ENCODE assay signal across 16 cellular contexts in the genomic region with DNA sequence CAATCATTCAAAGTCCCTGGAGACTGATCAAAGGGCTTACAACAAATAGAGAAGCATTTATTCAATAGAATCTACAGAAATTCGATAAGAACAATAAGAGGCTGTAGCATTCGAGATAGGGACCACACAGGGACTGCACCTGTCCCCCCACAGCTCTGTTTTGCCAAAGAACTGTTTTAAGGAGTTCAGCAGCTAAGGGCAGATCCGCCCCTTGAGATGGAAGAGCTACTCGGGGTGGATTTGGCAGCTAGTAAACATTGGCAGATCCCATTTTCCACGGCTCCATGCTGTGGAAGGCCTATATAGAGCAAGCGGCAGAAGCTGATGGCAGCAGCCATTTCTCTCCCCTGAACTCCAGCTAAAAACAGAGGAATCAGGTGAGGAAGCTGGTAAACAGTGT.
"Had no signal": no experiment of that assay in that cellular context is flagged by ENCODE, and none has a peak within 500 bp of the region (broad histone marks: within the 10 kb centered on the region; RNA-seq: fewer than 3 reads in every experiment).

No MANE protein-coding gene starts in this region.

- H3K27ac Mint-ChIP-seq: activated T-helper 1 cell treated with anti-CD3 and anti-CD28 coated beads, Interleukin-12 subunit alpha, Interleukin-12 subunit beta, Interleukin-2, Interleukin-4 antibody, amounts not matched to agents 30 ng/mL and 10 ng/mL and 1 ng/mL, durations not matched to agents 14 hours and 24 hours and 36 hours; nephron; stimulated activated naive B cell treated with anti-CD40 and anti-IgM and Interleukin-4, amounts not matched to agents 10 μg/mL and 1 μg/mL and 100 μg/mL, for 72 hours; WTC11 had no signal

- H3K9me3 Mint-ChIP-seq: activated T-helper 1 cell treated with anti-CD3 and anti-CD28 coated beads, Interleukin-12 subunit alpha, Interleukin-12 subunit beta, Interleukin-2, Interleukin-4 antibody, amounts not matched to agents 30 ng/mL and 10 ng/mL and 1 ng/mL, durations not matched to agents 14 hours and 24 hours and 36 hours had no signal

- ATAC-seq: WTC11 had no signal

- H3K4me3 Mint-ChIP-seq: activated T-helper 1 cell treated with anti-CD3 and anti-CD28 coated beads, Interleukin-12 subunit alpha, Interleukin-12 subunit beta, Interleukin-2, Interleukin-4 antibody, amounts not matched to agents 30 ng/mL and 10 ng/mL and 1 ng/mL, durations not matched to agents 14 hours and 24 hours and 36 hours; nephron; stimulated activated naive B cell treated with anti-CD40 and anti-IgM and Interleukin-4, amounts not matched to agents 10 μg/mL and 1 μg/mL and 100 μg/mL, for 72 hours; WTC11 had no signal

- DNase-seq: activated CD4-positive, alpha-beta T cell treated with anti-CD3 and anti-CD28 coated beads for 4 hours; activated CD8-positive, alpha-beta memory T cell treated with anti-CD3 and anti-CD28 coated beads, Interleukin-2, amount 50 U/mL, for 48 hours; activated naive CD4-positive, alpha-beta T cell; amniotic stem cell; cerebellar nuclear complex; dermis blood vessel endothelial cell; foreskin melanocyte; head of caudate nucleus; nucleus accumbens; posterior cingulate gyrus; stimulated activated naive B cell treated with anti-CD40 and anti-IgM and Interleukin-4, amounts not matched to agents 10 μg/mL and 1 μg/mL and 100 μg/mL, for 72 hours; transverse colon had no signal

- FAIRE-seq: TTC549 had no signal

- H3K4me3 ChIP-seq: transverse colon had no signal
